Comparison of ENCODE assay signal across 12 cellular contexts in the genomic region with DNA sequence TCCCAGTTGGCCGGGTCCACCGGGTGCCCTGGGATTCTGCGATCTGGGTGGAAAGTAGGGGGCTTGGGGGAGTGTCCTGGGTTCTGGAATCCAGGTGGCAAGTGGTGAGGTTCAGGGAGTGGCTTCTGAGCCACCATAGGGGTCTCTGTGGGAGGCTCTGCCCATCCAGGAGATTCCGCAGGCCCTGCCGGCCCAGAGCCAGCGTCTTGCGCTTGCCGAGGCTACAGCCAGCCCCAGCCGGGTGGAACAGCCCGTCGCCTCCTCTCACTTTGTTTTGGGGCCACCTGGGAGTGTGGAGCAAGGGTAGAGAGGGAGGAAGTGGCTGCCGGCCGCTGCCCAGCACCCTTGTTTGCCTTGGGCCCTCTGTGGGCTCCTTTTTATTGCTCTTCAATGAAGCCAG.
DNase-seq lines count a peak whose midpoint lies in the region; ATAC-seq, FAIRE-seq and TF ChIP-seq lines count a peak whose summit lies in the region.
"Had no signal": no experiment of that assay in that cellular context is flagged by ENCODE, and none has a peak within 500 bp of the region (broad histone marks: within the 10 kb centered on the region; RNA-seq: fewer than 3 reads in every experiment).

No MANE protein-coding gene starts in this region.

- H3K36me3 ChIP-seq in left lung (peaks cover 0 to 13% of the 10 kb centered on the region in 2 donors), psoas muscle (ENCODE audit: insufficient read depth in 1 of 2, low read depth in 1 of 2) (peaks cover 0 to 12% of the 10 kb centered on the region in 2 donors), aorta (ENCODE audit: control insufficient read depth in 1 of 2, insufficient read depth in 2 of 2, low read length in 1 of 2) (peaks cover 0 to 10% of the 10 kb centered on the region in 2 donors)

- H3K4me1 ChIP-seq in left lung, result peaks cover 0 to 25% of the 10 kb centered on the region in 2 donors
- H3K4me1 ChIP-seq in psoas muscle, result peaks cover 36% of the 10 kb centered on the region
- no peaks in the 10 kb centered on the region for H3K4me1 ChIP-seq in aorta (ENCODE audit: control insufficient read depth in 1 of 2, insufficient read depth in 2 of 2, low read length in 2 of 2)

- H3K27ac ChIP-seq in coronary artery, result peak overlapping the region; percentile 32 to 84
- peak overlapping the region in 1 of 2 donors; percentile 23 for H3K27ac ChIP-seq in left lung
- peak overlapping the region; percentile 76 for H3K27ac ChIP-seq in psoas muscle
- H3K27ac ChIP-seq in aorta (ENCODE audit: low read depth in 1 of 2, low read length in 2 of 2), result peak overlapping the region in 1 of 2 donors; percentile 42

- H3K9me3 ChIP-seq in left lung, result no peaks in the 10 kb centered on the region
- H3K9me3 ChIP-seq in psoas muscle, result no peaks in the 10 kb centered on the region
- no peaks in the 10 kb centered on the region for H3K9me3 ChIP-seq in aorta (ENCODE audit: control insufficient read depth, low read length)

- WGBS in psoas muscle, 3 donors, result 38 to 41% (median 41%) methylated on average over 13 of the region's 13 CpGs
- WGBS in aorta, 2 donors, result 81 to 82% methylated on average over 13 of the region's 13 CpGs

- DNase-seq in coronary artery (ENCODE audit: low spot score) (no peak), left lung (peak in 1 of 2 donors; percentile 72), psoas muscle (peak in 1 of 2 donors; percentile 56), aorta (no peak), urothelium cell line (ENCODE audit: low spot score) (no peak)
- no peak for DNase-seq in stimulated activated CD4-positive, alpha-beta T cell treated with anti-CD3 and anti-CD28 coated beads, Interleukin-4, amount 100 ng/mL, for 1 hour
- DNase-seq: effector memory CD8-positive, alpha-beta T cell; foreskin fibroblast; NCI-H2081 treated with DMSO at 0.1 percent for 48 hours had no signal

- intact Hi-C loops in left lung (cut with DNase I) (no loop called here), psoas muscle (cut with DNase I) (no loop called here), aorta (cut with DNase I) (no loop called here)

- FAIRE-seq in urothelium cell line (lab: Jason Lieb, UNC), result no peak
- FAIRE-seq: HTR-8/SVneo had no signal

- no peaks in the 10 kb centered on the region for H3K27me3 ChIP-seq in left lung
- no peaks in the 10 kb centered on the region for H3K27me3 ChIP-seq in psoas muscle (ENCODE audit: insufficient read depth in 3 of 3, low read length in 2 of 3)
- no peaks in the 10 kb centered on the region for H3K27me3 ChIP-seq in aorta (ENCODE audit: control insufficient read depth in 1 of 2, insufficient read depth in 2 of 2, low read length in 1 of 2)

- H3K4me3 ChIP-seq in coronary artery (peak overlapping the region; percentile 28), left lung (no peak overlapping the region), psoas muscle (peak overlapping the region; percentile 10), aorta (ENCODE audit: low read length in 2 of 2) (no peak overlapping the region)

- TF ChIP-seq CTCF in coronary artery (IDR thresholded peaks at IDR 0.05) (no peak), left lung (IDR thresholded peaks at IDR 0.05) (no peak), psoas muscle (IDR thresholded peaks at IDR 0.05) (no peak)

- peak; percentile 6 for ATAC-seq in left lung
- ATAC-seq in psoas muscle, result peak in 2 of 4 donors; percentile 9 to 15
- peak; percentile 8 for ATAC-seq in aorta (ENCODE audit: low FRiP score)
- ATAC-seq in HG02610 (IDR thresholded peaks at IDR 0.05; ENCODE audit: unreplicated experiment), result no peak
- ATAC-seq: effector memory CD8-positive, alpha-beta T cell; Panc1 had no signal

Comparison
In these comparisons a context has a peak if more than half of its experiments do, and no peak if none do; other contexts are left out.
1. H3K4me3 ChIP-seq: peak in coronary artery (single experiment) and psoas muscle (single experiment); none in left lung (0 of 2) and aorta (0 of 2).